26 cellular contexts compared by ENCODE assay signal in the genomic region with DNA sequence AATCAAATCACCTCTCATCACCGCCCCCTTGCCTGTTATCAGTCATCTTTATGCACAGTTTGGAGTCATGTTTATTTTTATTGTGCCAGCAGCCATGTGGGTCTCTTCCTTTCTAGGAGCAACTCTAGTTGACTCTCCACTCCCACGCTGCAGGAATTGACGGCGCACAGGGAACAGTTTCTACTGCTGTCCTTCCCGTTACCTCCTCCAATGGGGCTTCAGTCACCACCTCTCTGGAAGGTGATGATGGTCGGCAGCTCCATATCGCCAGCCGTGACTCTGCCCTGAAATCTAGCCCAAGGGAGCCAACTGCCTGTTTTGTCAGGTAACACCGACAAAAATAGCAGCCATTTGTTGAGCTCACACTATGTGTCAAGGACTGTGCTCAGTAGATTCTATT. TPM values are rescaled to one million over a fixed set of nuclear protein-coding genes. Genes with fewer than 3 reads are reported as not detected.
"Had no signal": no experiment of that assay in that cellular context is flagged by ENCODE, and none has a peak within 500 bp of the region (broad histone marks: within the 10 kb centered on the region; RNA-seq: fewer than 3 reads in every experiment).

No MANE protein-coding gene starts in this region.

- H3K4me3 Mint-ChIP-seq: memory B cell; mesothelial cell of epicardium; natural killer cell; neural crest cell; stimulated activated effector memory CD8-positive, alpha-beta T cell treated with anti-CD3 and anti-CD28 coated beads, Interleukin-12 subunit alpha, Interleukin-12 subunit beta, amount 100 ng/mL, for 72 hours; stimulated activated naive CD8-positive, alpha-beta T cell treated with anti-CD3 and anti-CD28 coated beads, Interleukin-15, Interleukin-2, amounts not matched to agents 100 ng/mL and 50 ng/mL, for 24 hours had no signal

- ATAC-seq: gastroesophageal sphincter; lower lobe of right lung; natural killer cell; stimulated activated effector memory CD8-positive, alpha-beta T cell treated with anti-CD3 and anti-CD28 coated beads, Interleukin-12 subunit alpha, Interleukin-12 subunit beta, amount 100 ng/mL, for 72 hours had no signal

- DNase-seq: cerebellar nuclear complex; dorsolateral prefrontal cortex; effector CD8-positive, alpha-beta T cell; foreskin fibroblast; glutamatergic neuron; kidney; lower lobe of right lung; natural killer cell; stimulated activated CD4-positive, alpha-beta T cell treated with anti-CD3 and anti-CD28 coated beads, Interleukin-4, amount 100 ng/mL, for 1 hour; stimulated activated CD8-positive, alpha-beta memory T cell treated with anti-CD3 and anti-CD28 coated beads, Interleukin-4, amount 100 ng/mL, for 48 hours; tibial artery; upper lobe of left lung; uterus had no signal

- H3K27me3 ChIP-seq: dorsolateral prefrontal cortex, esophagus muscularis mucosa, gastroesophageal sphincter, hepatocyte, right lobe of liver, tibial artery, upper lobe of left lung, uterus had no signal

- H3K4me1 ChIP-seq: lower lobe of right lung, tibial artery, upper lobe of left lung, uterus had no signal

- H3K4me3 ChIP-seq: coronary artery, dorsolateral prefrontal cortex, esophagus muscularis mucosa, gastroesophageal sphincter, hepatocyte, lower lobe of right lung, right lobe of liver, tibial artery, upper lobe of left lung, uterus had no signal

- H3K36me3 Mint-ChIP-seq: memory B cell; mesothelial cell of epicardium; natural killer cell; stimulated activated effector memory CD8-positive, alpha-beta T cell treated with anti-CD3 and anti-CD28 coated beads, Interleukin-12 subunit alpha, Interleukin-12 subunit beta, amount 100 ng/mL, for 72 hours had no signal

- H3K27ac ChIP-seq: coronary artery, dorsolateral prefrontal cortex, esophagus muscularis mucosa, gastroesophageal sphincter, hepatocyte, lower lobe of right lung, right lobe of liver, tibial artery, upper lobe of left lung, uterus had no signal

- H3K4me1 Mint-ChIP-seq: memory B cell had no signal

- H3K36me3 ChIP-seq: esophagus muscularis mucosa, gastroesophageal sphincter, lower lobe of right lung, right lobe of liver, tibial artery, upper lobe of left lung, uterus had no signal

- H3K9me3 ChIP-seq: esophagus muscularis mucosa, gastroesophageal sphincter, lower lobe of right lung, right lobe of liver, tibial artery, upper lobe of left lung, uterus had no signal

- H3K27ac Mint-ChIP-seq: memory B cell; mesothelial cell of epicardium; natural killer cell; stimulated activated effector memory CD8-positive, alpha-beta T cell treated with anti-CD3 and anti-CD28 coated beads, Interleukin-12 subunit alpha, Interleukin-12 subunit beta, amount 100 ng/mL, for 72 hours; stimulated activated naive CD8-positive, alpha-beta T cell treated with anti-CD3 and anti-CD28 coated beads, Interleukin-15, Interleukin-2, amounts not matched to agents 100 ng/mL and 50 ng/mL, for 24 hours had no signal

- H3K9me3 Mint-ChIP-seq: memory B cell; mesothelial cell of epicardium; natural killer cell; neural crest cell; stimulated activated effector memory CD8-positive, alpha-beta T cell treated with anti-CD3 and anti-CD28 coated beads, Interleukin-12 subunit alpha, Interleukin-12 subunit beta, amount 100 ng/mL, for 72 hours; stimulated activated naive CD8-positive, alpha-beta T cell treated with anti-CD3 and anti-CD28 coated beads, Interleukin-15, Interleukin-2, amounts not matched to agents 100 ng/mL and 50 ng/mL, for 24 hours had no signal

RNA-seq across cellular contexts. Expression of gene FAM107A, which starts 35.6 kb away (rescaled TPM):
- total RNA-seq: mesothelial cell of epicardium, myocyte, natural killer cell, osteocyte had no signal

RNA-seq across cellular contexts. Expression of gene FAM3D, which starts 53.7 kb away (rescaled TPM):
- total RNA-seq: esophagus muscularis mucosa, myocyte, natural killer cell, osteocyte, right lobe of liver, temporal lobe had no signal
